In the genomic region with DNA sequence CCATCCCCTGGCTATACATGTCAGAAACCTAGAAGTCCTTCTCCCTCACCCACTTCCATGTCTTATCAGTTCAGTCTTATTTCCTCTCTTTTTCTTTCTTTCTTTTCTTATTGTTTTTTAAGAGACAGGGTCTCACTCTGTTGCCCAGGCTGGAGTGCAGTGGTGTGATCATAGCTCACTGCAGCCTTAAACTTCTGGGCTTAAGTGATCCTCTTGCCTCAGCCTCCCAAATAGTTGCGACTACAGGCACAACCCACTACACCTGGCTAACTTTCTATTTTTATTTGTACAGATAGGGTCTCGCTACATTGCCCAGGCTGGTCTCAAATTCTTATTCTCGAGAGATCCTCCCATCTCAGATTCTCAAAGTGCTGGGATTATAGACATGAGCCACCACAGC, we compare ENCODE assay signal across 15 cellular contexts. TPM values are rescaled to one million over a fixed set of nuclear protein-coding genes. Genes with fewer than 3 reads are reported as not detected.
DNase-seq lines count a peak whose midpoint lies in the region; ATAC-seq and TF ChIP-seq lines count a peak whose summit lies in the region.
"Had no signal": no experiment of that assay in that cellular context is flagged by ENCODE, and none has a peak within 500 bp of the region (broad histone marks: within the 10 kb centered on the region; RNA-seq: fewer than 3 reads in every experiment).

No MANE protein-coding gene starts in this region.

- TF ChIP-seq EP300 in gastroesophageal sphincter (IDR thresholded peaks at IDR 0.05): no peak

- 93 to 94% methylated on average over 3 of the region's 3 CpGs for WGBS in gastroesophageal sphincter (ENCODE audit: low coverage in 1 of 2), 2 donors

- no peak overlapping the region for H3K27ac Mint-ChIP-seq in CD4-positive, alpha-beta T cell
- H3K27ac Mint-ChIP-seq in activated T-helper 17 cell treated with anti-CD3 and anti-CD28 coated beads, Interleukin-2, amount 50 U/mL, for 72 hours: peak overlapping the region; percentile 45

- H3K27me3 ChIP-seq in CD4-positive, alpha-beta T cell (ENCODE audit: control insufficient read depth, insufficient read depth, low read length): no peaks in the 10 kb centered on the region
- H3K27me3 ChIP-seq in gastroesophageal sphincter (no peaks in the 10 kb centered on the region), HAP-1 (ENCODE audit: low read depth) (no peaks in the 10 kb centered on the region)
- H3K27me3 ChIP-seq: BLaER1 treated with 17β-estradiol and CSF1 and Interleukin-3, amounts not matched to agents 10 nM and 100 nM had no signal

- H3K4me3 ChIP-seq in gastroesophageal sphincter: no peak overlapping the region
- H3K4me3 ChIP-seq in HAP-1: no peak overlapping the region
- H3K4me3 ChIP-seq: BLaER1 treated with 17β-estradiol and CSF1 and Interleukin-3, amounts not matched to agents 10 nM and 100 nM had no signal

- CTCF ChIA-PET in CD4-positive, alpha-beta T cell (lab: Charles Lee): no interaction called here

- in situ Hi-C loops in HAP-1 (cut with MboI; ENCODE audit: low sequenced_read_pairs): no loop called here

- no peaks in the 10 kb centered on the region for H3K27me3 Mint-ChIP-seq in CD4-positive, alpha-beta T cell
- H3K27me3 Mint-ChIP-seq in activated T-helper 17 cell treated with anti-CD3 and anti-CD28 coated beads, Interleukin-2, amount 50 U/mL, for 72 hours: no peaks in the 10 kb centered on the region

- no peak for ATAC-seq in CD4-positive, alpha-beta T cell (ENCODE audit: poor library complexity)
- ATAC-seq in activated T-helper 17 cell treated with anti-CD3 and anti-CD28 coated beads, Interleukin-2, amount 50 U/mL, for 72 hours (replicated peaks): no peak
- ATAC-seq in gastroesophageal sphincter (no peak), HG02870 (IDR thresholded peaks at IDR 0.05; ENCODE audit: unreplicated experiment) (no peak), GM19397 (IDR thresholded peaks at IDR 0.05; ENCODE audit: unreplicated experiment) (no peak)

- TF ChIP-seq POLR2A in gastroesophageal sphincter (IDR thresholded peaks at IDR 0.05): no peak

- H3K9me3 ChIP-seq in CD4-positive, alpha-beta T cell (ENCODE audit: control insufficient read depth, low read length): no peaks in the 10 kb centered on the region
- H3K9me3 ChIP-seq in gastroesophageal sphincter: no peaks in the 10 kb centered on the region
- H3K9me3 ChIP-seq in HAP-1: no peaks in the 10 kb centered on the region
- H3K9me3 ChIP-seq: BLaER1 treated with 17β-estradiol and CSF1 and Interleukin-3, amounts not matched to agents 10 nM and 100 nM had no signal

- H3K9me3 Mint-ChIP-seq in CD4-positive, alpha-beta T cell: no peaks in the 10 kb centered on the region
- H3K9me3 Mint-ChIP-seq in activated T-helper 17 cell treated with anti-CD3 and anti-CD28 coated beads, Interleukin-2, amount 50 U/mL, for 72 hours: no peaks in the 10 kb centered on the region

- intact Hi-C loops in CD4-positive, alpha-beta T cell (cut with DNase I, micrococcal nuclease): loop anchor here (10.0 kb wide), 1 partner anchor 408 kb away; a partner anchor contains a TSS

- H3K27ac ChIP-seq in CD4-positive, alpha-beta T cell (ENCODE audit: low read depth, low read length): no peak overlapping the region
- H3K27ac ChIP-seq in gastroesophageal sphincter: peak overlapping the region in 3 of 4 donors; percentile 5 to 53 (median 16)
- H3K27ac ChIP-seq: 22Rv1; BLaER1 treated with 17β-estradiol and CSF1 and Interleukin-3, amounts not matched to agents 10 nM and 100 nM had no signal

- H3K4me1 ChIP-seq in gastroesophageal sphincter: peaks cover 0 to 36% (median 10%) of the 10 kb centered on the region in 3 donors
- peaks cover 9% of the 10 kb centered on the region; the same call in 1 of the 2 replicates for H3K4me1 ChIP-seq in HAP-1

- no peak for TF ChIP-seq CTCF in CD4-positive, alpha-beta T cell (IDR thresholded peaks at IDR 0.05)
- no peak for TF ChIP-seq CTCF in gastroesophageal sphincter (IDR thresholded peaks at IDR 0.05)

- peaks cover 46% of the 10 kb centered on the region for H3K4me1 Mint-ChIP-seq in CD4-positive, alpha-beta T cell (ENCODE audit: low read depth)
- peaks cover 24% of the 10 kb centered on the region for H3K4me1 Mint-ChIP-seq in activated T-helper 17 cell treated with anti-CD3 and anti-CD28 coated beads, Interleukin-2, amount 50 U/mL, for 72 hours

- peak; percentile 27 for DNase-seq in SIG-M5 treated with dmso at 0.1 percent for 504 hours (lab: John Stamatoyannopoulos, UW; ENCODE audit: unreplicated experiment)
- no peak for DNase-seq in SIG-M5 (lab: John Stamatoyannopoulos, UW)
- DNase-seq in CD4-positive, alpha-beta T cell: no peak
- no peak for DNase-seq in HAP-1 (ENCODE audit: low spot score in 2 of 2)
- DNase-seq: HCEC 1CT, IMR-90, NCI-H1436, NCI-H2081, NCI-H510A treated with DMSO at 0.1 percent for 48 hours had no signal

- H3K36me3 Mint-ChIP-seq in CD4-positive, alpha-beta T cell (ENCODE audit: low read depth): peaks cover 63% of the 10 kb centered on the region
- H3K36me3 Mint-ChIP-seq in activated T-helper 17 cell treated with anti-CD3 and anti-CD28 coated beads, Interleukin-2, amount 50 U/mL, for 72 hours (ENCODE audit: low read depth): peaks cover 75% of the 10 kb centered on the region

- POLR2A ChIA-PET in CD4-positive, alpha-beta T cell (lab: Charles Lee): no interaction called here

- H3K36me3 ChIP-seq in gastroesophageal sphincter: peaks cover 0 to 49% of the 10 kb centered on the region in 2 donors
- H3K36me3 ChIP-seq in HAP-1 (replicated peaks): peaks cover 43% of the 10 kb centered on the region

- peak overlapping the region; percentile 54 for H3K4me3 Mint-ChIP-seq in CD4-positive, alpha-beta T cell
- H3K4me3 Mint-ChIP-seq in activated T-helper 17 cell treated with anti-CD3 and anti-CD28 coated beads, Interleukin-2, amount 50 U/mL, for 72 hours: no peak overlapping the region

RNA-seq across cellular contexts. Expression of a gene that starts 2.8 kb away (rescaled TPM):
- 1 to 10 TPM; 7.1 to 7.8 TPM for total RNA-seq in CD4-positive, alpha-beta T cell
- 10 to 100 TPM; 20.4 to 38.7 TPM for total RNA-seq in activated T-helper 17 cell treated with anti-CD3 and anti-CD28 coated beads, Interleukin-2, amount 50 U/mL, for 72 hours
- total RNA-seq in gastroesophageal sphincter: 10 to 100 TPM; 12.7 to 25.3 (median 17.1) TPM

RNA-seq across cellular contexts. Expression of a gene that starts 15.9 kb away (rescaled TPM):
- 1 to 10 TPM; 7.1 to 7.5 TPM for total RNA-seq in CD4-positive, alpha-beta T cell
- 100 to 1,000 TPM; 141 to 239 TPM for total RNA-seq in activated T-helper 17 cell treated with anti-CD3 and anti-CD28 coated beads, Interleukin-2, amount 50 U/mL, for 72 hours
- 100 to 1,000 TPM; 140 to 289 (median 164) TPM for total RNA-seq in gastroesophageal sphincter

RNA-seq across cellular contexts. Expression of a gene that starts 44.7 kb away (rescaled TPM):
- total RNA-seq in CD4-positive, alpha-beta T cell: 10 to 100 TPM; 19.2 to 20.8 TPM
- 10 to 100 TPM; 18.9 to 28.2 TPM for total RNA-seq in activated T-helper 17 cell treated with anti-CD3 and anti-CD28 coated beads, Interleukin-2, amount 50 U/mL, for 72 hours
- 10 to 100 TPM; 28.8 to 71.6 (median 47.7) TPM for total RNA-seq in gastroesophageal sphincter

RNA-seq across cellular contexts. Expression of a gene that starts 58.8 kb away (rescaled TPM):
- 10 to 100 TPM; 40.4 to 45.6 TPM for total RNA-seq in CD4-positive, alpha-beta T cell
- 10 to 100 TPM; 15.6 to 32.0 TPM for total RNA-seq in activated T-helper 17 cell treated with anti-CD3 and anti-CD28 coated beads, Interleukin-2, amount 50 U/mL, for 72 hours
- total RNA-seq in gastroesophageal sphincter: 10 to 100 TPM; 23.0 to 42.5 (median 30.2) TPM

Comparison
In these comparisons a context has a peak if more than half of its experiments do, and no peak if none do; other contexts are left out.
1. RNA of a gene that starts 15.9 kb away (total RNA-seq): 141 to 239 TPM in activated T-helper 17 cell treated with anti-CD3 and anti-CD28 coated beads, Interleukin-2, amount 50 U/mL, for 72 hours and 140 to 289 TPM in gastroesophageal sphincter; 7.1 to 7.5 TPM in CD4-positive, alpha-beta T cell; every median in the first group is over 10 times any median in the second.